1 cellular context compared by ENCODE assay signal in genomic region chr16:71337631-71338030, GRCh38.
TF ChIP-seq lines count a peak whose summit lies in the region.

No MANE protein-coding gene starts in this region.

TF ChIP-seq in HepG2, 621 proteins besides CTCF, POLR2A, EP300 and RAD21:
- no peak for TF ChIP-seq GZF1 (CRISPR knock-in tag; IDR thresholded peaks at IDR 0.05)
- TF ChIP-seq YEATS4 (CRISPR knock-in tag; IDR thresholded peaks at IDR 0.05; ENCODE audit: borderline replicate concordance) = no peak
- no peak for TF ChIP-seq ZNF263 (CRISPR knock-in tag; IDR thresholded peaks at IDR 0.05)
- TF ChIP-seq ZMYM2 (CRISPR knock-in tag; IDR thresholded peaks at IDR 0.05) = no peak
- TF ChIP-seq ELK4 (CRISPR knock-in tag; IDR thresholded peaks at IDR 0.05; ENCODE audit: borderline replicate concordance) = no peak
- TF ChIP-seq ZNF101 (CRISPR knock-in tag; IDR thresholded peaks at IDR 0.05; ENCODE audit: borderline replicate concordance, low read depth) = no peak
- no peak for TF ChIP-seq ZNF607 (CRISPR knock-in tag; IDR thresholded peaks at IDR 0.05; ENCODE audit: borderline replicate concordance)
- TF ChIP-seq ZNF12 (CRISPR knock-in tag; IDR thresholded peaks at IDR 0.05) = no peak
- TF ChIP-seq RARA (CRISPR knock-in tag; IDR thresholded peaks at IDR 0.05) = no peak
